25 cellular contexts compared by ENCODE assay signal in genomic region chr17:30827082-30827481, GRCh38.
"Had no signal": no experiment of that assay in that cellular context is flagged by ENCODE, and none has a peak within 500 bp of the region (broad histone marks: within the 10 kb centered on the region; RNA-seq: fewer than 3 reads in every experiment).

No MANE protein-coding gene starts in this region.

- FAIRE-seq: endometrium, islet of Langerhans had no signal

- H3K4me3 Mint-ChIP-seq: effector memory CD8-positive, alpha-beta T cell had no signal

- H3K9me3 ChIP-seq: esophagus squamous epithelium, heart right ventricle, left lung, ovary, psoas muscle, spleen, stomach, thyroid gland had no signal

- H3K27me3 Mint-ChIP-seq: effector memory CD8-positive, alpha-beta T cell; naive thymus-derived CD4-positive, alpha-beta T cell had no signal

- H3K9me3 Mint-ChIP-seq: effector memory CD8-positive, alpha-beta T cell; nephron had no signal

- H3K36me3 ChIP-seq: esophagus squamous epithelium, heart right ventricle, left lung, ovary, spleen, stomach, thyroid gland had no signal

- H3K27ac ChIP-seq: heart right ventricle, left lung, ovary, psoas muscle, stomach, thyroid gland had no signal

- H3K27me3 ChIP-seq: esophagus squamous epithelium, heart right ventricle, left lung, ovary, spleen, stomach, thyroid gland had no signal

- H3K4me3 ChIP-seq: esophagus squamous epithelium, heart right ventricle, left lung, ovary, psoas muscle, skin epidermis, spleen, stomach, thyroid gland had no signal

- H3K27ac Mint-ChIP-seq: effector memory CD8-positive, alpha-beta T cell; nephron had no signal

- DNase-seq: cortex of kidney; effector memory CD8-positive, alpha-beta T cell; erythroblast; esophagus squamous epithelium; foreskin melanocyte; glutamatergic neuron; heart right ventricle; hippocampal formation; left cardiac atrium; left lung; mesendoderm; midbrain; naive thymus-derived CD4-positive, alpha-beta T cell; occipital lobe; ovary; psoas muscle; right cardiac atrium; spleen; stimulated activated naive CD4-positive, alpha-beta T cell treated with Interleukin-2 at 50 U/mL for 16 hours; stomach; thyroid gland had no signal

- ATAC-seq: effector memory CD8-positive, alpha-beta T cell; heart right ventricle; left cardiac atrium; left lung; naive thymus-derived CD4-positive, alpha-beta T cell; psoas muscle; right cardiac atrium had no signal
